ENCODE assay signal across 18 cellular contexts in the genomic region with DNA sequence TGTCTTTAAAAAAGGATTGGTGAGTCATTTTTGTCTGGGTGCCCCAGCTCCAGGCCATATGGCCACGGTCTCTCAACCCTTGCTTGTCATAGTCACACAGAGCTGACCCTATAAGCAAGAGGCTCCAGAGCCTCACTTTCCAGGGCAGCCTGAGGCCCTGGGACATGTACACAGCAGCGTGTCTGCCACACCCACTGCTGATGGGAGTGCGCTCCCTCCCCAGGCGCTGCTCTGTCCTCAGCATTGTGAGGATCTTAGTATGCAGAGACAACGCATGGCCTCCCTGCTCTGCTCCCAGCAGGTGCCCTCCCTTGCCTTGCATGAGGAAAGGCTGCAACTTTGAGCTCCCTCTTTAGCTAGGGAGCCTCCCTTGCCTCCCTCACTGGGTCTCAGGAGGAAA.
DNase-seq lines count a peak whose midpoint lies in the region; ATAC-seq, FAIRE-seq and TF ChIP-seq lines count a peak whose summit lies in the region.
"Had no signal": no experiment of that assay in that cellular context is flagged by ENCODE, and none has a peak within 500 bp of the region (broad histone marks: within the 10 kb centered on the region; RNA-seq: fewer than 3 reads in every experiment).

No MANE protein-coding gene starts in this region.

- H3K27me3 ChIP-seq in H1 (replicated peaks in 1 of 4; ENCODE audit: control insufficient read depth in 3 of 4, extremely low read depth in 1 of 4, insufficient read depth in 3 of 4, low read length in 3 of 4), result peaks cover 0 to 2% (median 0%) of the 10 kb centered on the region in 4 experiments; a peak in 2 of 7 replicates
- peaks cover 0 to 7% of the 10 kb centered on the region in 2 donors for H3K27me3 ChIP-seq in naive thymus-derived CD4-positive, alpha-beta T cell (ENCODE audit: control insufficient read depth in 2 of 2, insufficient read depth in 2 of 2, low read length in 2 of 2)

- H3K36me3 ChIP-seq in H1 (ENCODE audit: control insufficient read depth in 2 of 4, insufficient read depth in 4 of 4, low read length in 3 of 4), result no peaks in the 10 kb centered on the region
- no peaks in the 10 kb centered on the region for H3K36me3 ChIP-seq in naive thymus-derived CD4-positive, alpha-beta T cell (ENCODE audit: control insufficient read depth in 2 of 3, insufficient read depth in 3 of 3, low read length in 3 of 3)
- H3K36me3 ChIP-seq: BE2C had no signal

- no peak for ATAC-seq in HG03108 (IDR thresholded peaks at IDR 0.05; ENCODE audit: unreplicated experiment)
- no peak for ATAC-seq in naive thymus-derived CD4-positive, alpha-beta T cell

- no peak for TF ChIP-seq POLR2A in H1 (IDR thresholded peaks at IDR 0.05; ENCODE audit: control extremely low read depth in 1 of 2, low read depth in 2 of 2, low read length in 2 of 2)

- no peak overlapping the region for H2BK12ac ChIP-seq in H1 (ENCODE audit: low read depth, low read length)

- H3K4me3 Mint-ChIP-seq in naive thymus-derived CD4-positive, alpha-beta T cell, result no peak overlapping the region
- H3K4me3 Mint-ChIP-seq: CD4-positive, alpha-beta T cell had no signal

- no peak overlapping the region for H3K14ac ChIP-seq in H1 (ENCODE audit: insufficient read length)

- TF ChIP-seq EP300 in H1 (IDR thresholded peaks at IDR 0.05; ENCODE audit: borderline replicate concordance in 1 of 2, low read depth in 2 of 2, low read length in 2 of 2), result no peak

- H3K4me2 ChIP-seq in H1 (ENCODE audit: insufficient read depth in 1 of 2, low read depth in 2 of 2, low read length in 2 of 2), result no peak overlapping the region
- H3K4me2 ChIP-seq: PC-9 had no signal

- CTCF ChIA-PET in H1 (lab: Charles Lee; ENCODE audit: partially characterized antibody), result interaction anchor here (1.1 to 7.4 kb wide), 6 partner anchors 18 to 268 kb away, joined by 3 to 35 read pairs (median 4); no protein-coding TSS in a partner anchor
- CTCF ChIA-PET in naive thymus-derived CD4-positive, alpha-beta T cell (lab: Charles Lee), result no interaction called here

- H2BK120ac ChIP-seq in H1 (replicated peaks; ENCODE audit: low read depth, low read length), result no peak overlapping the region

- H2AK5ac ChIP-seq in H1 (ENCODE audit: low read depth, low read length), result no peak overlapping the region

- H3K56ac ChIP-seq in H1 (replicated peaks; ENCODE audit: insufficient read length, low read depth, low read length), result no peak overlapping the region

- no peak overlapping the region for H3K23ac ChIP-seq in H1 (ENCODE audit: insufficient read length)

- peaks cover 0 to 4% (median 0%) of the 10 kb centered on the region in 5 donors for H3K36me3 Mint-ChIP-seq in naive thymus-derived CD4-positive, alpha-beta T cell

- DNase-seq in DMS 273 (lab: John Stamatoyannopoulos, UW; ENCODE audit: unreplicated experiment) (peak; percentile 20), DMS 273 treated with DMSO at 0.1 percent for 48 hours (lab: John Stamatoyannopoulos, UW) (no peak), DMS153 (lab: John Stamatoyannopoulos, UW) (peak; percentile 38), NCI-H69 (lab: John Stamatoyannopoulos, UW) (peak; percentile 87), H1 (ENCODE audit: low read depth in 1 of 2, low spot score in 2 of 2) (no peak), NCI-H2171 (lab: John Stamatoyannopoulos, UW) (no peak)
- no peak for DNase-seq in naive thymus-derived CD4-positive, alpha-beta T cell
- DNase-seq: BE2C; CD4-positive, alpha-beta T cell; HCEC 1CT; MV-4-11; NCI-H1417 treated with DMSO at 0.1 percent for 48 hours; NCI-H1930; NCI-H526 treated with DMSO at 0.1 percent for 48 hours; PC-9; SW 1271 had no signal

- H3K79me2 ChIP-seq in H1 (ENCODE audit: control insufficient read depth in 1 of 2, insufficient read depth in 2 of 2, low read length in 2 of 2), result no peaks in the 10 kb centered on the region

- peaks cover 0 to 6% (median 3%) of the 10 kb centered on the region in 4 experiments; a peak in 5 of 7 replicates for H3K4me1 ChIP-seq in H1 (replicated peaks in 1 of 4; ENCODE audit: control insufficient read depth in 3 of 4, insufficient read depth in 4 of 4, low read length in 3 of 4)
- no peaks in the 10 kb centered on the region for H3K4me1 ChIP-seq in naive thymus-derived CD4-positive, alpha-beta T cell (ENCODE audit: control insufficient read depth in 2 of 2, insufficient read depth in 2 of 2, low read length in 2 of 2)
- H3K4me1 ChIP-seq: BE2C had no signal

- H3K4me1 Mint-ChIP-seq in naive thymus-derived CD4-positive, alpha-beta T cell, result peaks cover 0 to 2% (median 0%) of the 10 kb centered on the region in 7 donors

- no peak overlapping the region for H3K9ac ChIP-seq in H1 (replicated peaks in 1 of 4; ENCODE audit: extremely low read depth in 1 of 4, low read depth in 3 of 4, low read length in 3 of 4)

- H3K4ac ChIP-seq in H1 (replicated peaks; ENCODE audit: insufficient read length, low read depth, low read length), result no peak overlapping the region

- POLR2A ChIA-PET in H1 (lab: Charles Lee; ENCODE audit: partially characterized antibody), result no interaction called here
- POLR2A ChIA-PET in naive thymus-derived CD4-positive, alpha-beta T cell (lab: Charles Lee), result no interaction called here

- no peaks in the 10 kb centered on the region for H3K9me3 Mint-ChIP-seq in naive thymus-derived CD4-positive, alpha-beta T cell
- H3K9me3 Mint-ChIP-seq: CD4-positive, alpha-beta T cell had no signal

- no peak overlapping the region for H4K8ac ChIP-seq in H1 (ENCODE audit: extremely low read depth, insufficient read depth, low read length)

- no peak overlapping the region for H3K27ac ChIP-seq in H1 (ENCODE audit: low read depth, low read length)
- no peak overlapping the region for H3K27ac ChIP-seq in naive thymus-derived CD4-positive, alpha-beta T cell (ENCODE audit: low read depth, low read length)
- H3K27ac ChIP-seq: 22Rv1, PC-9 had no signal

- H3K27ac Mint-ChIP-seq in naive thymus-derived CD4-positive, alpha-beta T cell, result no peak overlapping the region
- H3K27ac Mint-ChIP-seq: CD4-positive, alpha-beta T cell had no signal

- WGBS in H1 (ENCODE audit: extremely low coverage in 1 of 2, insufficient coverage in 1 of 2, insufficient read length in 1 of 2, insufficient replicate concordance in 2 of 2, low coverage in 1 of 2, low lambda C conversion rate in 2 of 2, missing lambda C conversion rate in 1 of 2), 2 experiments, result 66% methylated on average over 5 of the region's 5 CpGs; no CpG with 5 or more reads in 1 of the 2 experiments

- no peak overlapping the region for H2AFZ ChIP-seq in H1 (ENCODE audit: low read length)
- H2AFZ ChIP-seq: PC-9 had no signal

- H3K4me3 ChIP-seq in H1 (ENCODE audit: extremely low read depth in 1 of 4, insufficient read depth in 2 of 4, low read depth in 3 of 4, low read length in 4 of 4), result no peak overlapping the region
- H3K4me3 ChIP-seq in naive thymus-derived CD4-positive, alpha-beta T cell (ENCODE audit: low read length), result no peak overlapping the region
- H3K4me3 ChIP-seq: PC-9 had no signal

- H2BK5ac ChIP-seq in H1 (ENCODE audit: low read depth, low read length), result no peak overlapping the region

- intact Hi-C loops in naive thymus-derived CD4-positive, alpha-beta T cell (cut with micrococcal nuclease), result no loop called here

- no peak overlapping the region for H2BK20ac ChIP-seq in H1 (ENCODE audit: low read length)

- no peaks in the 10 kb centered on the region for H3K9me3 ChIP-seq in H1 (ENCODE audit: insufficient read depth in 2 of 2, low read depth in 1 of 2, low read length in 1 of 2)
- no peaks in the 10 kb centered on the region for H3K9me3 ChIP-seq in naive thymus-derived CD4-positive, alpha-beta T cell (ENCODE audit: control insufficient read depth in 2 of 3, low read length in 3 of 3)
- H3K9me3 ChIP-seq: BE2C had no signal

- no peak overlapping the region for H4K5ac ChIP-seq in H1 (ENCODE audit: insufficient read length, low read depth, low read length)

- H2BK15ac ChIP-seq in H1 (ENCODE audit: low read length), result no peak overlapping the region

- TF ChIP-seq CTCF in H1 (IDR thresholded peaks at IDR 0.05; ENCODE audit: control extremely low read depth in 1 of 3, insufficient read depth in 1 of 3, low read depth in 1 of 3, low read length in 3 of 3), result no peak

- H3K79me1 ChIP-seq in H1 (ENCODE audit: low read depth, low read length), result no peaks in the 10 kb centered on the region

- peaks cover 2 to 4% of the 10 kb centered on the region in 2 experiments for H4K20me1 ChIP-seq in H1 (replicated peaks in 1 of 2; ENCODE audit: control insufficient read depth in 1 of 2, insufficient read depth in 2 of 2, low read length in 2 of 2)

- no peak for TF ChIP-seq RAD21 in H1 (IDR thresholded peaks at IDR 0.05 in 1 of 2, conservative IDR thresholded peaks at IDR 0.05 in 1 of 2; ENCODE audit: low read depth in 2 of 2, low read length in 2 of 2)

- no peak for FAIRE-seq in H1 (lab: Jason Lieb, UNC)

- no peak overlapping the region for H3K18ac ChIP-seq in H1 (ENCODE audit: extremely low read depth, low read length)

- peaks cover 27 to 48% (median 35%) of the 10 kb centered on the region in 5 donors for H3K27me3 Mint-ChIP-seq in naive thymus-derived CD4-positive, alpha-beta T cell

- H4K91ac ChIP-seq in H1 (replicated peaks; ENCODE audit: insufficient read length, low read length), result no peak overlapping the region

- H3K23me2 ChIP-seq in H1 (ENCODE audit: low read depth, low read length), result no peaks in the 10 kb centered on the region; the same call in 1 of the 2 replicates

TF ChIP-seq in H1, 55 proteins besides CTCF, POLR2A, EP300 and RAD21:
- TF ChIP-seq, protein P1, sequence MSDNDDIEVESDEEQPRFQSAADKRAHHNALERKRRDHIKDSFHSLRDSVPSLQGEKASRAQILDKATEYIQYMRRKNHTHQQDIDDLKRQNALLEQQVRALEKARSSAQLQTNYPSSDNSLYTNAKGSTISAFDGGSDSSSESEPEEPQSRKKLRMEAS (IDR thresholded peaks at IDR 0.05), result 0 out of 2 replicates have a peak, but pooled peaks have one; percentile 19
- no peak for TF ChIP-seq SIN3A (conservative IDR thresholded peaks at IDR 0.05 in 1 of 2, IDR thresholded peaks at IDR 0.05 in 1 of 2; ENCODE audit: low read depth in 1 of 2, low read length in 2 of 2)

Comparison
In these comparisons a context has a peak if more than half of its experiments do, and no peak if none do; other contexts are left out.
1. DNase-seq: peak in DMS 273 (single experiment), DMS153 (single experiment) and NCI-H69 (single experiment); none in DMS 273 treated with DMSO at 0.1 percent for 48 hours (single experiment), H1 (0 of 2), naive thymus-derived CD4-positive, alpha-beta T cell (0 of 9) and NCI-H2171 (single experiment).